13 cellular contexts compared by ENCODE assay signal in the genomic region with DNA sequence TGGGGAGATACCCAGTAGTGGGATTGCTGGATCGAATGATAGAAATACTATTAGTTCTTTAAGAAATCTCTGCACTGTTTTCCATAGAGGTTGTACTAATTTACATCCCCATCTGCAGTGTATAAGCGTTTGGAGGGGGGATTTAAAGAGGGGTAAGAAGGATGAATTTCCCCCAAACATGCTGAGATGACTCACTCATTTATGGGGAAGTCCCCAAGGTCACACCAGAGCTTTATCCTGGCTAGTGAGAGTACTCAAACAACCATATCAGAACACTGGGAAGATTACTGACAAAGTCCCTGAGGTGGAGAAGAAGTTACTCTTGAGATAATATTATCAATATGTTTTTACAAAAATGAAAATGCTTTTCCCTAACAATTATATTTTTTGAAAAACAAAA.
"Had no signal": no experiment of that assay in that cellular context is flagged by ENCODE, and none has a peak within 500 bp of the region (broad histone marks: within the 10 kb centered on the region; RNA-seq: fewer than 3 reads in every experiment).

No MANE protein-coding gene starts in this region.

- ATAC-seq: activated CD4-positive, alpha-beta T cell treated with anti-CD3 and anti-CD28 coated beads for 36 hours; left cardiac atrium had no signal

- DNase-seq: activated CD4-positive, alpha-beta T cell treated with anti-CD3 and anti-CD28 coated beads for 36 hours; activated effector memory CD4-positive, alpha-beta T cell treated with Interleukin-2 at 50 U/mL for 16 hours; caudate nucleus; colonic mucosa; esophagus squamous epithelium; foreskin fibroblast; left cardiac atrium; midbrain; ovary; stimulated activated CD4-positive, alpha-beta T cell treated with anti-CD3 and anti-CD28 coated beads, Interleukin-12 subunit alpha, Interleukin-12 subunit beta, amount 100 ng/mL, for 4 hours; stimulated activated naive CD4-positive, alpha-beta T cell treated with Interleukin-2 at 50 U/mL for 16 hours; trophoblast cell; WERI-Rb-1 had no signal
